In the genomic region with DNA sequence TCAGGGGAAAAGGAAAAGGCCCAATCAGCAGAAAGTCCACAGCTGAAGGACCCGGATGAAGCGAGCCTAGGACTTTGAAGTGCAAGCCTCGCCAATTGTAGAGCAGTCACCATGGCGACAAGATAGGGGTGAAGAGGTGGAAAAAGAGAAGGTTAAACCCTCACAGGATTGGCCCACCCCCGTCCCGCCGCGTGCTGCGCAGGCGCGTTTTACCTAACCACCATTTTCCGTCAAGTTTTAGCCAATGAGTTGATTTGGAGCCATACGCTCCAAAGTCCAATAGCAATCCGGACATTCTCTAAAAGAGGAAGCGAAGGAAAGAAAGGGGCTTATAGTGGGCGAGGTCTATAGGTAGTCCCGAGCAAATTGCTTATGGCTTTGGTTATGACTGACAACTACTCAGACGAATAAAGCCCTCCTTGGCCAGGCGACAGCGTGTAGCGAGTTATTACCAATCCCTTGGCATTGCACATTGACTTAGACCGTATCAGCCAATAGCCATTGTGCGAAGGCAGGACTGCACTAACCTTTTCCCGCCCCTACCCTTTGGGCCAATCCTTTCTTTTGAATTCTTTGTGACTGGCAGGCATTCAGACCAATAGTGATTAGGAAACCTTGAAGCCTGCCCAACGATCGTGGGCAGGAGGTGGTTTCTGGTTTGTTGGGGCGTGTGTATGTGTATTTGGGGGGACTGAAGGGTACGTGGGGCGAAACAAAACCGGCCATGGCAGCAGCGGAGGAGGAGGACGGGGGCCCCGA, we compare ENCODE assay signal across 8 cellular contexts. TPM values are rescaled to one million over a fixed set of nuclear protein-coding genes. Genes with fewer than 3 reads are reported as not detected.
A peak's percentile ranks its signal among the peaks of the same experiment; 100 is the strongest.
DNase-seq lines count a peak whose midpoint lies in the region; ATAC-seq and TF ChIP-seq lines count a peak whose summit lies in the region.

A gene with protein sequence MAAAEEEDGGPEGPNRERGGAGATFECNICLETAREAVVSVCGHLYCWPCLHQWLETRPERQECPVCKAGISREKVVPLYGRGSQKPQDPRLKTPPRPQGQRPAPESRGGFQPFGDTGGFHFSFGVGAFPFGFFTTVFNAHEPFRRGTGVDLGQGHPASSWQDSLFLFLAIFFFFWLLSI (plus strand): TSS at position 618 of the 759 bp plus-strand sequence. CDS start 107 bp downstream, at position 725.

- intact Hi-C loops in left lung (cut with DNase I), result no loop called here

- H3K9ac ChIP-seq in BLaER1 treated with 17β-estradiol and CSF1 and Interleukin-3, amounts not matched to agents 10 nM and 100 nM, result peak within 1 kb of the TSS; percentile 81 to 92 (median 90)

- H3K27ac ChIP-seq in BLaER1 treated with 17β-estradiol and CSF1 and Interleukin-3, amounts not matched to agents 10 nM and 100 nM, result peak within 1 kb of the TSS; percentile 80 to 94 (median 90)
- peak within 1 kb of the TSS; percentile 97 to 98 for H3K27ac ChIP-seq in left lung

- TF ChIP-seq CTCF in left lung (IDR thresholded peaks at IDR 0.05), result no peak

- DNase-seq in NCI-H748 treated with DMSO at 0.1 percent for 48 hours (lab: John Stamatoyannopoulos, UW), result peak; percentile 100
- DNase-seq in activated CD4-positive, alpha-beta T cell treated with anti-CD3 and anti-CD28 coated beads, Interleukin-2, amount 50 U/mL, for 4 hours, result peak; percentile 92
- DNase-seq in dermis blood vessel endothelial cell, result peak; percentile 100
- DNase-seq in left lung, result peak; percentile 88 to 97
- DNase-seq in stimulated activated CD4-positive, alpha-beta T cell treated with anti-CD3 and anti-CD28 coated beads, Interleukin-4, amount 100 ng/mL, for 1 hour, result peak; percentile 85

- ATAC-seq in GM19372 (IDR thresholded peaks at IDR 0.05; ENCODE audit: low read depth, unreplicated experiment), result peak; percentile 81
- ATAC-seq in HG03558 (IDR thresholded peaks at IDR 0.05; ENCODE audit: extremely low read depth, unreplicated experiment), result peak; percentile 60
- ATAC-seq in left lung, result peak; percentile 79

- H3K4me2 ChIP-seq in BLaER1 treated with 17β-estradiol and CSF1 and Interleukin-3, amounts not matched to agents 10 nM and 100 nM, result peak within 1 kb of the TSS; percentile 92 to 99 (median 96)

- no peaks in the 10 kb centered on the region for H3K27me3 ChIP-seq in BLaER1 treated with 17β-estradiol and CSF1 and Interleukin-3, amounts not matched to agents 10 nM and 100 nM
- H3K27me3 ChIP-seq in left lung, result no peaks in the 10 kb centered on the region

- H3K36me3 ChIP-seq in BLaER1 treated with 17β-estradiol and CSF1 and Interleukin-3, amounts not matched to agents 10 nM and 100 nM, result peaks cover 24 to 37% (median 34%) of the 10 kb centered on the region in 11 experiments
- H3K36me3 ChIP-seq in left lung, result peaks cover 0 to 30% of the 10 kb centered on the region in 2 donors

- H3K4me1 ChIP-seq in BLaER1 treated with 17β-estradiol and CSF1 and Interleukin-3, amounts not matched to agents 10 nM and 100 nM, result peaks cover 56 to 84% (median 77%) of the 10 kb centered on the region in 10 experiments
- peaks cover 32 to 80% of the 10 kb centered on the region in 2 donors for H3K4me1 ChIP-seq in left lung

- H3K4me3 ChIP-seq in BLaER1 treated with 17β-estradiol and CSF1 and Interleukin-3, amounts not matched to agents 10 nM and 100 nM, result peak within 1 kb of the TSS; percentile 73 to 90 (median 82)
- peak within 1 kb of the TSS; percentile 59 to 79 for H3K4me3 ChIP-seq in left lung

- H4K20me1 ChIP-seq in BLaER1 treated with 17β-estradiol and CSF1 and Interleukin-3, amounts not matched to agents 10 nM and 100 nM, result peaks cover 0 to 8% (median 0%) of the 10 kb centered on the region in 11 experiments; a peak in 2 of 22 replicates

- H3K9me3 ChIP-seq in BLaER1 treated with 17β-estradiol and CSF1 and Interleukin-3, amounts not matched to agents 10 nM and 100 nM (replicated peaks in 1 of 11), result no peaks in the 10 kb centered on the region
- no peaks in the 10 kb centered on the region for H3K9me3 ChIP-seq in left lung

RNA-seq across cellular contexts. Expression of the gene that starts here (rescaled TPM):
- total RNA-seq in dermis blood vessel endothelial cell, result 31.6 and 53.1 TPM in 2 replicates
- total RNA-seq in left lung, result 10 to 100 TPM; 43.9 to 65.7 TPM

Comparison
In these comparisons a context has a peak if more than half of its experiments do, and no peak if none do; other contexts are left out.
1. Peak in every context shown above with its lines: DNase-seq, ATAC-seq, H3K4me3 ChIP-seq and H3K27ac ChIP-seq.